23 cellular contexts compared by ENCODE assay signal in the genomic region with DNA sequence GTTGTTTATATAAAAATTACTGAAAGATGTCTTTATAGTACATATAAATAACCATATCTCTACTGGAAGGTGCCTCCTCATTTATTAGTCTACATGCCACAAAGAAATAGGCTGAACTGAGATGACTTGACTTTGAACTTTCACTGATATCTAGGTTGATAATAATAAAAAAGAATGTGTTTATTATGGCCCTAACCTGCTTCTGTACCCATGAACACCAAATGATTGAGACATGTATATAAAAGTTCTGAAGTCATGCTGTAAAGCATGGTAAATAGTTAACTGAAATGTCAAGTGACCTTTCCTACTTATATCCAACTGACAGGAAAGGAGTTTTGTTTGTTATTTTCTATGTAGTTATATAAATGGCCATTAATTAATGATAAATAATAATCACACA. TPM values are rescaled to one million over a fixed set of nuclear protein-coding genes. Genes with fewer than 3 reads are reported as not detected.
DNase-seq lines count a peak whose midpoint lies in the region; ATAC-seq, FAIRE-seq and TF ChIP-seq lines count a peak whose summit lies in the region.
"Had no signal": no experiment of that assay in that cellular context is flagged by ENCODE, and none has a peak within 500 bp of the region (broad histone marks: within the 10 kb centered on the region; RNA-seq: fewer than 3 reads in every experiment).

No MANE protein-coding gene starts in this region.

- no peak overlapping the region for H4K91ac ChIP-seq in mesenchymal stem cell (ENCODE audit: low read length)

- H3K27ac ChIP-seq in Peyer's patch (peak overlapping the region in 3 of 4 donors; percentile 18 to 79 (median 55)), pancreas (no peak overlapping the region), mesenchymal stem cell (ENCODE audit: low read length, poor library complexity, severe bottlenecking) (no peak overlapping the region)
- H3K27ac ChIP-seq: 22Rv1, BLaER1, C4-2B, GM23248 had no signal

- H3K18ac ChIP-seq in mesenchymal stem cell (ENCODE audit: low read depth in 1 of 2, low read length in 2 of 2): no peak overlapping the region

- H3K9me3 ChIP-seq in Peyer's patch: no peaks in the 10 kb centered on the region
- no peaks in the 10 kb centered on the region for H3K9me3 ChIP-seq in pancreas
- no peaks in the 10 kb centered on the region for H3K9me3 ChIP-seq in mesenchymal stem cell (ENCODE audit: control insufficient read depth, low read length)
- H3K9me3 ChIP-seq: BLaER1 had no signal

- H3K4me3 ChIP-seq in Peyer's patch (no peak overlapping the region), pancreas (no peak overlapping the region), mesenchymal stem cell (ENCODE audit: insufficient read depth in 1 of 2, low read depth in 1 of 2, low read length in 2 of 2) (no peak overlapping the region)
- H3K4me3 ChIP-seq: BLaER1, GM23248 had no signal

- H3K4me2 ChIP-seq in mesenchymal stem cell (ENCODE audit: low read length, poor library complexity, severe bottlenecking): no peak overlapping the region
- H3K4me2 ChIP-seq: BLaER1 had no signal

- TF ChIP-seq CTCF in Peyer's patch (IDR thresholded peaks at IDR 0.05) (no peak), pancreas (IDR thresholded peaks at IDR 0.05) (no peak)

- H4K8ac ChIP-seq in mesenchymal stem cell (ENCODE audit: low read length): no peak overlapping the region

- no peak for TF ChIP-seq POLR2A in Peyer's patch (IDR thresholded peaks at IDR 0.05)

- H3K79me1 ChIP-seq in mesenchymal stem cell (replicated peaks; ENCODE audit: low read length, poor library complexity, severe bottlenecking): peaks cover 13% of the 10 kb centered on the region

- no peak overlapping the region for H3K4ac ChIP-seq in mesenchymal stem cell (ENCODE audit: low read depth in 1 of 2, low read length in 2 of 2)

- no peak overlapping the region for H3K9ac ChIP-seq in mesenchymal stem cell (ENCODE audit: low read length)
- H3K9ac ChIP-seq: BLaER1, GM23248 had no signal

- H2BK12ac ChIP-seq in mesenchymal stem cell (ENCODE audit: low read length in 2 of 2): no peak overlapping the region

- no peak overlapping the region for H2AFZ ChIP-seq in mesenchymal stem cell (ENCODE audit: low read depth, low read length)
- H2AFZ ChIP-seq: GM23248 had no signal

- no peak overlapping the region for H2BK120ac ChIP-seq in mesenchymal stem cell (ENCODE audit: low read depth, low read length)

- H2BK5ac ChIP-seq in mesenchymal stem cell (ENCODE audit: low read depth, low read length, poor library complexity, severe bottlenecking): no peak overlapping the region

- ATAC-seq in left colon: peak; percentile 88
- no peak for ATAC-seq in pancreas
- ATAC-seq in GM18867 (IDR thresholded peaks at IDR 0.05; ENCODE audit: unreplicated experiment): no peak

- FAIRE-seq in pancreas (lab: Jason Lieb, UNC) (peak; percentile 89), GM19239 (lab: Jason Lieb, UNC) (no peak)
- FAIRE-seq: A204.1, GM12891, GM18507, H1 had no signal

- DNase-seq in Peyer's patch (no peak), left colon (no peak), pancreas (no peak), mesenchymal stem cell (no peak), GM19239 (ENCODE audit: insufficient read length, low spot score) (no peak)
- DNase-seq: Calu3; CD4-positive, CD25-positive, alpha-beta regulatory T cell; CD8-positive, alpha-beta memory T cell; COR-L47; DMS53; DMS79 treated with DMSO at 0.1 percent for 48 hours; GF-D8; GM23248; H7; HCEC 1CT had no signal

- H3K27me3 ChIP-seq in Peyer's patch (no peaks in the 10 kb centered on the region), pancreas (no peaks in the 10 kb centered on the region), mesenchymal stem cell (ENCODE audit: control insufficient read depth in 1 of 2, insufficient read depth in 1 of 2, low read length in 2 of 2) (no peaks in the 10 kb centered on the region)
- H3K27me3 ChIP-seq: BLaER1 had no signal

- H3K14ac ChIP-seq in mesenchymal stem cell (ENCODE audit: low read length in 2 of 2): no peak overlapping the region

- no peak overlapping the region for H2AK5ac ChIP-seq in mesenchymal stem cell (ENCODE audit: low read length, severe bottlenecking)

- H3K36me3 ChIP-seq in Peyer's patch: no peaks in the 10 kb centered on the region
- no peaks in the 10 kb centered on the region for H3K36me3 ChIP-seq in pancreas
- no peaks in the 10 kb centered on the region for H3K36me3 ChIP-seq in mesenchymal stem cell (ENCODE audit: control insufficient read depth in 1 of 2, insufficient read depth in 2 of 2, low read depth in 1 of 2, low read length in 2 of 2)
- H3K36me3 ChIP-seq: BLaER1 had no signal

- intact Hi-C loops in left colon (cut with DNase I, micrococcal nuclease) (no loop called here), pancreas (cut with DNase I) (no loop called here)

- no peak overlapping the region for H3K23ac ChIP-seq in mesenchymal stem cell (ENCODE audit: low read length in 2 of 2)

- H3K4me1 ChIP-seq in Peyer's patch (peaks cover 0 to 4% (median 0%) of the 10 kb centered on the region in 4 donors), pancreas (no peaks in the 10 kb centered on the region), mesenchymal stem cell (ENCODE audit: control insufficient read depth, insufficient read depth, low read depth, low read length) (peaks cover 3% of the 10 kb centered on the region)
- H3K4me1 ChIP-seq: BLaER1 had no signal

- no peak overlapping the region for H2BK15ac ChIP-seq in mesenchymal stem cell (ENCODE audit: low read depth, poor library complexity, severe bottlenecking)

RNA-seq across cellular contexts. Expression of a gene that starts 33.2 kb away (rescaled TPM):
- total RNA-seq in Peyer's patch (100 to 1,000 TPM in 3 of 4 donors, 10 to 100 TPM in 1; 38.0 to 165 (median 129) TPM), left colon (10 to 100 TPM; 49.8 to 52.2 TPM), pancreas (10 to 100 TPM in 1 of 6 donors, 1 to 10 TPM in 5; 4.5 to 10.3 (median 6.5) TPM)
- polyA plus RNA-seq in pancreas: 10 to 100 TPM in 1 of 2 donors, 1 to 10 TPM in 1; 4.4 to 11.8 TPM
- polyA plus RNA-seq in mesenchymal stem cell (2013, experiment 1 of 2): 26.5 TPM
- 26.7 TPM for polyA plus RNA-seq in mesenchymal stem cell (2013, experiment 2 of 2)

Comparison
In these comparisons a context has a peak if more than half of its experiments do, and no peak if none do; other contexts are left out.
1. H3K27ac ChIP-seq: peak in Peyer's patch (3 of 4); none in pancreas (0 of 4) and mesenchymal stem cell (single experiment).